8 cellular contexts compared by ENCODE assay signal in the genomic region with DNA sequence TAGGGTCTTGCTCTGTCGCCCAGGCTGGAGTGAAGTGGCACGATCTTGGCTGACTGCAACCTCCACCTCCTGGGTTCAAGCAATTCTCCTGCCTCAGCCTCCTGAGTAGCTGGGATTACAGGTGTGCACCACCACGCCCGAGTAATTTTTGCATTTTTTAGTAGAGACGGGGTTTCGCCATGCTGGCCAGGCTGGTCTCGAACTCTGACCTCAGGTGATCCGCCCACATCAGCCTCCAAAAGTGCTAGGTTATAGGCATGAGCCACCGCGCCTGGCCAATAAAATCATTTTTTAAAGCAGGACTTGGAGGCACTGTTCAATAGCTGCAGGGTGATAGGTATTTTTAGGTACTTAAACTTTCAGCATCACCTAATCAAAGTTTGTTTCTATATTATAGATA. TPM values are rescaled to one million over a fixed set of nuclear protein-coding genes. Genes with fewer than 3 reads are reported as not detected.
A peak's percentile ranks its signal among the peaks of the same experiment; 100 is the strongest.
DNase-seq lines count a peak whose midpoint lies in the region; ATAC-seq, FAIRE-seq and TF ChIP-seq lines count a peak whose summit lies in the region.
"Not testable (repeated sequence)": the region's sequence is repeated elsewhere in the genome, so short reads cannot be mapped to it uniquely, and the experiment has no call there.
"Had no signal": no experiment of that assay in that cellular context is flagged by ENCODE, and none has a peak within 500 bp of the region (broad histone marks: within the 10 kb centered on the region; RNA-seq: fewer than 3 reads in every experiment).

No MANE protein-coding gene starts in this region.

- H3K4me1 ChIP-seq in BLaER1 treated with 17β-estradiol and CSF1 and Interleukin-3, amounts not matched to agents 10 nM and 100 nM, result peaks cover 17 to 34% (median 19%) of the 10 kb centered on the region in 10 experiments; a peak in 17 of 20 replicates

- DNase-seq in GM19239 (ENCODE audit: insufficient read length, low spot score); T-helper 17 cell; effector memory CD8-positive, alpha-beta T cell; natural killer cell; stimulated activated effector memory CD8-positive, alpha-beta T cell treated with anti-CD3 and anti-CD28 coated beads, Interleukin-12 subunit alpha, Interleukin-12 subunit beta, amount 100 ng/mL, for 72 hours (ENCODE audit: low spot score in 2 of 2): not testable (repeated sequence)

- not testable (repeated sequence) for H3K36me3 Mint-ChIP-seq in T-helper 17 cell (ENCODE audit: low read depth); natural killer cell
- peaks cover 42% of the 10 kb centered on the region for H3K36me3 Mint-ChIP-seq in activated T-helper 17 cell treated with anti-CD3 and anti-CD28 coated beads, Interleukin-2, amount 50 U/mL, for 72 hours (ENCODE audit: low read depth)
- peaks cover 20% of the 10 kb centered on the region for H3K36me3 Mint-ChIP-seq in effector memory CD8-positive, alpha-beta T cell (ENCODE audit: insufficient read depth)
- H3K36me3 Mint-ChIP-seq in stimulated activated effector memory CD8-positive, alpha-beta T cell treated with anti-CD3 and anti-CD28 coated beads, Interleukin-12 subunit alpha, Interleukin-12 subunit beta, amount 100 ng/mL, for 72 hours, result peaks cover 48% of the 10 kb centered on the region

- TF ChIP-seq CTCF in natural killer cell (IDR thresholded peaks at IDR 0.05), result not testable (repeated sequence)

- H3K4me3 ChIP-seq in BLaER1 treated with 17β-estradiol and CSF1 and Interleukin-3, amounts not matched to agents 10 nM and 100 nM, result peak overlapping the region in 8 of 10 experiments; percentile 54 to 77 (median 70); a peak in 10 of 20 replicates

- H3K27ac Mint-ChIP-seq in T-helper 17 cell (peak overlapping the region; percentile 97), natural killer cell (peak overlapping the region; percentile 97 to 99)
- H3K27ac Mint-ChIP-seq in activated T-helper 17 cell treated with anti-CD3 and anti-CD28 coated beads, Interleukin-2, amount 50 U/mL, for 72 hours, result peak overlapping the region; percentile 91
- peak overlapping the region; percentile 92 to 96 for H3K27ac Mint-ChIP-seq in effector memory CD8-positive, alpha-beta T cell
- H3K27ac Mint-ChIP-seq in stimulated activated effector memory CD8-positive, alpha-beta T cell treated with anti-CD3 and anti-CD28 coated beads, Interleukin-12 subunit alpha, Interleukin-12 subunit beta, amount 100 ng/mL, for 72 hours, result peak overlapping the region; percentile 98

- not testable (repeated sequence) for H3K27me3 Mint-ChIP-seq in T-helper 17 cell; activated T-helper 17 cell treated with anti-CD3 and anti-CD28 coated beads, Interleukin-2, amount 50 U/mL, for 72 hours; effector memory CD8-positive, alpha-beta T cell; natural killer cell (ENCODE audit: low read depth in 2 of 2)

- H3K27me3 ChIP-seq in BLaER1 treated with 17β-estradiol and CSF1 and Interleukin-3, amounts not matched to agents 10 nM and 100 nM, result not testable (repeated sequence)

- peak overlapping the region; percentile 69 to 91 (median 77); a peak in 20 of 22 replicates for H3K4me2 ChIP-seq in BLaER1 treated with 17β-estradiol and CSF1 and Interleukin-3, amounts not matched to agents 10 nM and 100 nM

- not testable (repeated sequence) for H3K4me3 Mint-ChIP-seq in T-helper 17 cell; effector memory CD8-positive, alpha-beta T cell
- peak overlapping the region; percentile 82 for H3K4me3 Mint-ChIP-seq in activated T-helper 17 cell treated with anti-CD3 and anti-CD28 coated beads, Interleukin-2, amount 50 U/mL, for 72 hours
- peak overlapping the region; percentile 6 for H3K4me3 Mint-ChIP-seq in natural killer cell
- H3K4me3 Mint-ChIP-seq in stimulated activated effector memory CD8-positive, alpha-beta T cell treated with anti-CD3 and anti-CD28 coated beads, Interleukin-12 subunit alpha, Interleukin-12 subunit beta, amount 100 ng/mL, for 72 hours, result peak overlapping the region; percentile 80

- intact Hi-C loops in natural killer cell (cut with micrococcal nuclease), result loop anchor here (10.0 kb wide), 1 partner anchor 417 kb away; a partner anchor contains a TSS

- peaks cover 28% of the 10 kb centered on the region for H3K4me1 Mint-ChIP-seq in T-helper 17 cell
- peaks cover 13% of the 10 kb centered on the region for H3K4me1 Mint-ChIP-seq in activated T-helper 17 cell treated with anti-CD3 and anti-CD28 coated beads, Interleukin-2, amount 50 U/mL, for 72 hours
- peaks cover 16 to 29% of the 10 kb centered on the region in 2 donors for H3K4me1 Mint-ChIP-seq in effector memory CD8-positive, alpha-beta T cell (ENCODE audit: low read depth in 2 of 2)
- peaks cover 30% of the 10 kb centered on the region in 2 donors for H3K4me1 Mint-ChIP-seq in natural killer cell
- peaks cover 28% of the 10 kb centered on the region for H3K4me1 Mint-ChIP-seq in stimulated activated effector memory CD8-positive, alpha-beta T cell treated with anti-CD3 and anti-CD28 coated beads, Interleukin-12 subunit alpha, Interleukin-12 subunit beta, amount 100 ng/mL, for 72 hours

- peaks cover 15 to 28% (median 21%) of the 10 kb centered on the region in 11 experiments for H3K36me3 ChIP-seq in BLaER1 treated with 17β-estradiol and CSF1 and Interleukin-3, amounts not matched to agents 10 nM and 100 nM

- ATAC-seq in T-helper 17 cell; activated T-helper 17 cell treated with anti-CD3 and anti-CD28 coated beads, Interleukin-2, amount 50 U/mL, for 72 hours (replicated peaks); effector memory CD8-positive, alpha-beta T cell (replicated peaks); natural killer cell; stimulated activated effector memory CD8-positive, alpha-beta T cell treated with anti-CD3 and anti-CD28 coated beads, Interleukin-12 subunit alpha, Interleukin-12 subunit beta, amount 100 ng/mL, for 72 hours: not testable (repeated sequence)

- peak overlapping the region in 2 of 11 experiments; percentile 83 to 87; a peak in 1 of 22 replicates for H3K9ac ChIP-seq in BLaER1 treated with 17β-estradiol and CSF1 and Interleukin-3, amounts not matched to agents 10 nM and 100 nM

- H3K9me3 ChIP-seq in BLaER1 treated with 17β-estradiol and CSF1 and Interleukin-3, amounts not matched to agents 10 nM and 100 nM (replicated peaks in 1 of 11); T-helper 17 cell (ENCODE audit: control insufficient read depth, low read length, poor library complexity, severe bottlenecking): not testable (repeated sequence)

- H3K27ac ChIP-seq in BLaER1 treated with 17β-estradiol and CSF1 and Interleukin-3, amounts not matched to agents 10 nM and 100 nM, result peak overlapping the region in 3 of 11 experiments; percentile 82 to 90 (median 84); a peak in 2 of 22 replicates

- H4K20me1 ChIP-seq in BLaER1 treated with 17β-estradiol and CSF1 and Interleukin-3, amounts not matched to agents 10 nM and 100 nM, result not testable (repeated sequence)

- not testable (repeated sequence) for H3K9me3 Mint-ChIP-seq in activated T-helper 17 cell treated with anti-CD3 and anti-CD28 coated beads, Interleukin-2, amount 50 U/mL, for 72 hours; effector memory CD8-positive, alpha-beta T cell; natural killer cell; stimulated activated effector memory CD8-positive, alpha-beta T cell treated with anti-CD3 and anti-CD28 coated beads, Interleukin-12 subunit alpha, Interleukin-12 subunit beta, amount 100 ng/mL, for 72 hours

- peak; percentile 26 for FAIRE-seq in GM19239 (lab: Jason Lieb, UNC)

RNA-seq across cellular contexts. Expression of a gene that starts 1.0 kb away (rescaled TPM):
- total RNA-seq in T-helper 17 cell, result 10 to 100 TPM; 26.8 to 28.9 TPM
- total RNA-seq in activated T-helper 17 cell treated with anti-CD3 and anti-CD28 coated beads, Interleukin-2, amount 50 U/mL, for 72 hours, result 10 to 100 TPM; 55.7 to 65.4 TPM
- total RNA-seq in natural killer cell, result 10 to 100 TPM; 35.6 to 44.8 (median 40.6) TPM

RNA-seq across cellular contexts. Expression of a gene that starts 17.8 kb away (rescaled TPM):
- total RNA-seq in T-helper 17 cell (1 to 10 TPM; 4.2 to 4.3 TPM), natural killer cell (1 to 10 TPM; 6.2 to 8.0 (median 7.9) TPM)
- 1 to 10 TPM; 4.0 to 4.7 TPM for total RNA-seq in activated T-helper 17 cell treated with anti-CD3 and anti-CD28 coated beads, Interleukin-2, amount 50 U/mL, for 72 hours

RNA-seq across cellular contexts. Expression of a gene that starts 24.6 kb away (rescaled TPM):
- total RNA-seq in T-helper 17 cell (1 to 10 TPM in 1 of 2 donors, under 1 TPM in 1; 0.63 to 2.7 TPM), natural killer cell (under 1 TPM in 1 of 3 donors, not detected in 2; 0.14 TPM)
- 1 to 10 TPM in 1 of 2 donors, not detected in 1; 1.6 TPM for total RNA-seq in activated T-helper 17 cell treated with anti-CD3 and anti-CD28 coated beads, Interleukin-2, amount 50 U/mL, for 72 hours
- total RNA-seq: HT1080 had no signal
